ENCODE assay signal across 10 cellular contexts in genomic region chr6:218153-219018, GRCh38.
A peak's percentile ranks its signal among the peaks of the same experiment; 100 is the strongest.
DNase-seq lines count a peak whose midpoint lies in the region; ATAC-seq, FAIRE-seq and TF ChIP-seq lines count a peak whose summit lies in the region.
"Had no signal": no experiment of that assay in that cellular context is flagged by ENCODE, and none has a peak within 500 bp of the region (broad histone marks: within the 10 kb centered on the region; RNA-seq: fewer than 3 reads in every experiment).

No MANE protein-coding gene starts in this region.

- H3K9ac ChIP-seq in endodermal cell (ENCODE audit: extremely low read depth, low read length, poor library complexity, severe bottlenecking): no peak overlapping the region

- peak; percentile 98 for FAIRE-seq in GM12891 (lab: Jason Lieb, UNC)

- H3K27me3 ChIP-seq in endodermal cell (ENCODE audit: control insufficient read depth, insufficient read depth, low read length, poor library complexity, severe bottlenecking): no peaks in the 10 kb centered on the region

- H3K27ac Mint-ChIP-seq in endodermal cell (no peak overlapping the region), HFFc6 (no peak overlapping the region)

- no peak overlapping the region for H3K4me3 ChIP-seq in endodermal cell (ENCODE audit: low read length)
- H3K4me3 ChIP-seq in coronary artery: no peak overlapping the region

- 92 to 96% methylated on average over 16 to 22 of the region's 22 CpGs for WGBS in endodermal cell (ENCODE audit: insufficient coverage in 1 of 2, insufficient read length in 1 of 2), 2 experiments

- no peak for TF ChIP-seq POLR2A in GM12891 (IDR thresholded peaks at IDR 0.05; ENCODE audit: low read depth, low read length)

- DNase-seq in GM12891 (ENCODE audit: insufficient read length, low spot score) (no peak), endodermal cell (peak; percentile 58), coronary artery (ENCODE audit: low spot score) (no peak), anterior cingulate cortex (lab: John Stamatoyannopoulos, UW) (no peak), HFFc6 (no peak)
- DNase-seq: activated CD8-positive, alpha-beta memory T cell treated with anti-CD3 and anti-CD28 coated beads, Interleukin-2, amount 50 U/mL, for 48 hours; SHP77 treated with DMSO at 0.1 percent for 48 hours had no signal

- H3K4me1 Mint-ChIP-seq in endodermal cell: peaks cover 2% of the 10 kb centered on the region
- H3K4me1 Mint-ChIP-seq in HFFc6 (ENCODE audit: low read depth): peaks cover 34% of the 10 kb centered on the region

- peak; percentile 39 for ATAC-seq in GM19467 (IDR thresholded peaks at IDR 0.05; ENCODE audit: unreplicated experiment)
- ATAC-seq in HG03108 (IDR thresholded peaks at IDR 0.05; ENCODE audit: unreplicated experiment): peak; percentile 31
- ATAC-seq in GM21526 (IDR thresholded peaks at IDR 0.05; ENCODE audit: low FRiP score, unreplicated experiment): no peak

- no peak overlapping the region for H3K4me3 Mint-ChIP-seq in endodermal cell
- H3K4me3 Mint-ChIP-seq in HFFc6: no peak overlapping the region

- H3K36me3 Mint-ChIP-seq in endodermal cell (ENCODE audit: low read depth) (no peaks in the 10 kb centered on the region), HFFc6 (ENCODE audit: low read depth) (0 out of 2 replicates have a peak, but pooled peaks cover 3% of the 10 kb centered on the region)

- no peaks in the 10 kb centered on the region for H3K36me3 ChIP-seq in endodermal cell (ENCODE audit: control insufficient read depth, insufficient read depth, low read length)

- H3K27ac ChIP-seq in endodermal cell (ENCODE audit: low read depth, low read length) (no peak overlapping the region), coronary artery (no peak overlapping the region)

- no peaks in the 10 kb centered on the region for H3K4me1 ChIP-seq in endodermal cell (ENCODE audit: control insufficient read depth, insufficient read depth, low read length)

- no peaks in the 10 kb centered on the region for H3K27me3 Mint-ChIP-seq in endodermal cell (ENCODE audit: insufficient read depth)
- peaks cover 12% of the 10 kb centered on the region for H3K27me3 Mint-ChIP-seq in HFFc6 (ENCODE audit: insufficient read depth)

- H3K9me3 Mint-ChIP-seq in endodermal cell (peaks cover 9% of the 10 kb centered on the region), HFFc6 (peaks cover 13% of the 10 kb centered on the region; the same call in 1 of the 2 replicates)

- TF ChIP-seq CTCF in endodermal cell (conservative IDR thresholded peaks at IDR 0.05) (no peak), coronary artery (IDR thresholded peaks at IDR 0.05) (no peak), HFFc6 (IDR thresholded peaks at IDR 0.05) (no peak)

- H3K9me3 ChIP-seq in endodermal cell (ENCODE audit: control insufficient read depth, low read length): no peaks in the 10 kb centered on the region

TF ChIP-seq in GM12891, 5 proteins besides CTCF, POLR2A, EP300 and RAD21:
- TF ChIP-seq POLR2AphosphoS5 (IDR thresholded peaks at IDR 0.05; ENCODE audit: low read depth, low read length) (no peak; the same call in 1 of the 2 replicates), TAF1 (IDR thresholded peaks at IDR 0.05; ENCODE audit: low read depth, low read length) (no peak), POU2F2 (IDR thresholded peaks at IDR 0.05; ENCODE audit: low read depth, low read length) (peak; percentile 55; the same call in 1 of the 2 replicates), PAX5 (IDR thresholded peaks at IDR 0.05; ENCODE audit: insufficient read depth, low read length, severe bottlenecking) (peak; percentile 40), SPI1 (IDR thresholded peaks at IDR 0.05; ENCODE audit: low read depth, low read length) (no peak)
